In the genomic region with DNA sequence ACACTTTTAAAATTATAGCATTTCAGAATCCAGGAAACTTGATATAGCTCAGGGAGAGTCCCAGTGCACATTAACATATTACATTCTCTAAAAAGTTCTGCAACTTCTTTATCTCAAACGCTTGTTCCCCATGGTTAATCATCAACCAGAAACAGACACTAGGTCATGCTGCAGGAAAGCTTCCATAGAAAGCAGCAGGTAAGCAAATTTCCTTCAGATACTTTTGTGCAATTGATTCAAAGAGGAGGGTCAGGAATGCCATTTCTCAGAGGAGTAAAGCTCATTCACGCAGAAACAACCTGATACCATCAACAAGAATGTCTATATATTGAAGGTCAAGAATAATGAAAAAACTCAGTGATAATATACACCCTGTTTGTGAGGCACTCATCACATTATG, we compare ENCODE assay signal across 1 cellular context.
TF ChIP-seq lines count a peak whose summit lies in the region.

No MANE protein-coding gene starts in this region.

TF ChIP-seq in HepG2, 621 proteins besides CTCF, POLR2A, EP300 and RAD21 (continued from another document):
- TF ChIP-seq SOX13 (IDR thresholded peaks at IDR 0.05) (no peak), SOX13 (CRISPR knock-in tag; conservative IDR thresholded peaks at IDR 0.05 in 1 of 2, IDR thresholded peaks at IDR 0.05 in 1 of 2) (peak in 1 of 2 experiments; percentile 40; a peak in 2 of 4 replicates), ZNF724P (CRISPR knock-in tag; IDR thresholded peaks at IDR 0.05; ENCODE audit: borderline replicate concordance) (no peak), TGIF2 (CRISPR knock-in tag; IDR thresholded peaks at IDR 0.05) (0 out of 2 replicates have a peak, but pooled peaks have one; percentile 21), CREB1 (IDR thresholded peaks at IDR 0.05) (no peak), CREB1 (CRISPR knock-in tag; IDR thresholded peaks at IDR 0.05) (peak; percentile 31; the same call in 1 of the 2 replicates), TBX3 (IDR thresholded peaks at IDR 0.05; ENCODE audit: borderline replicate concordance) (no peak), ZNF546 (CRISPR knock-in tag; conservative IDR thresholded peaks at IDR 0.05) (no peak), ATAD3A (CRISPR knock-in tag; IDR thresholded peaks at IDR 0.05) (no peak), ZBTB7B (CRISPR knock-in tag; IDR thresholded peaks at IDR 0.05) (0 out of 2 replicates have a peak, but pooled peaks have one; percentile 31), ZNF615 (CRISPR knock-in tag; IDR thresholded peaks at IDR 0.05; ENCODE audit: borderline replicate concordance) (no peak), JARID2 (CRISPR knock-in tag; IDR thresholded peaks at IDR 0.05; ENCODE audit: insufficient replicate concordance) (no peak), CENPT (CRISPR knock-in tag; IDR thresholded peaks at IDR 0.05; ENCODE audit: low read depth) (no peak), ZSCAN25 (CRISPR knock-in tag; IDR thresholded peaks at IDR 0.05) (no peak), SRSF1 (optimal IDR thresholded peaks at IDR 0.05; ENCODE audit: low read depth, low read length) (no peak), HDAC2 (CRISPR knock-in tag; IDR thresholded peaks at IDR 0.05) (0 out of 2 replicates have a peak, but pooled peaks have one; percentile 32), MED13 (CRISPR knock-in tag; IDR thresholded peaks at IDR 0.05) (peak; percentile 51; the same call in 1 of the 2 replicates)
- TF ChIP-seq, protein P1, sequence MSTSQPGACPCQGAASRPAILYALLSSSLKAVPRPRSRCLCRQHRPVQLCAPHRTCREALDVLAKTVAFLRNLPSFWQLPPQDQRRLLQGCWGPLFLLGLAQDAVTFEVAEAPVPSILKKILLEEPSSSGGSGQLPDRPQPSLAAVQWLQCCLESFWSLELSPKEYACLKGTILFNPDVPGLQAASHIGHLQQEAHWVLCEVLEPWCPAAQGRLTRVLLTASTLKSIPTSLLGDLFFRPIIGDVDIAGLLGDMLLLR (CRISPR knock-in tag; IDR thresholded peaks at IDR 0.05), result no peak
- TF ChIP-seq, protein P2, sequence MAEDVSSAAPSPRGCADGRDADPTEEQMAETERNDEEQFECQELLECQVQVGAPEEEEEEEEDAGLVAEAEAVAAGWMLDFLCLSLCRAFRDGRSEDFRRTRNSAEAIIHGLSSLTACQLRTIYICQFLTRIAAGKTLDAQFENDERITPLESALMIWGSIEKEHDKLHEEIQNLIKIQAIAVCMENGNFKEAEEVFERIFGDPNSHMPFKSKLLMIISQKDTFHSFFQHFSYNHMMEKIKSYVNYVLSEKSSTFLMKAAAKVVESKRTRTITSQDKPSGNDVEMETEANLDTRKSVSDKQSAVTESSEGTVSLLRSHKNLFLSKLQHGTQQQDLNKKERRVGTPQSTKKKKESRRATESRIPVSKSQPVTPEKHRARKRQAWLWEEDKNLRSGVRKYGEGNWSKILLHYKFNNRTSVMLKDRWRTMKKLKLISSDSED (CRISPR knock-in tag; IDR thresholded peaks at IDR 0.05), result no peak
- TF ChIP-seq, protein P3, sequence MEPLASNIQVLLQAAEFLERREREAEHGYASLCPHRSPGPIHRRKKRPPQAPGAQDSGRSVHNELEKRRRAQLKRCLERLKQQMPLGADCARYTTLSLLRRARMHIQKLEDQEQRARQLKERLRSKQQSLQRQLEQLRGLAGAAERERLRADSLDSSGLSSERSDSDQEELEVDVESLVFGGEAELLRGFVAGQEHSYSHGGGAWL (CRISPR knock-in tag; IDR thresholded peaks at IDR 0.05), result no peak
- TF ChIP-seq, protein P4, sequence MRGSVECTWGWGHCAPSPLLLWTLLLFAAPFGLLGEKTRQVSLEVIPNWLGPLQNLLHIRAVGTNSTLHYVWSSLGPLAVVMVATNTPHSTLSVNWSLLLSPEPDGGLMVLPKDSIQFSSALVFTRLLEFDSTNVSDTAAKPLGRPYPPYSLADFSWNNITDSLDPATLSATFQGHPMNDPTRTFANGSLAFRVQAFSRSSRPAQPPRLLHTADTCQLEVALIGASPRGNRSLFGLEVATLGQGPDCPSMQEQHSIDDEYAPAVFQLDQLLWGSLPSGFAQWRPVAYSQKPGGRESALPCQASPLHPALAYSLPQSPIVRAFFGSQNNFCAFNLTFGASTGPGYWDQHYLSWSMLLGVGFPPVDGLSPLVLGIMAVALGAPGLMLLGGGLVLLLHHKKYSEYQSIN (CRISPR knock-in tag; IDR thresholded peaks at IDR 0.05; ENCODE audit: borderline replicate concordance), result no peak
- TF ChIP-seq, protein P5, sequence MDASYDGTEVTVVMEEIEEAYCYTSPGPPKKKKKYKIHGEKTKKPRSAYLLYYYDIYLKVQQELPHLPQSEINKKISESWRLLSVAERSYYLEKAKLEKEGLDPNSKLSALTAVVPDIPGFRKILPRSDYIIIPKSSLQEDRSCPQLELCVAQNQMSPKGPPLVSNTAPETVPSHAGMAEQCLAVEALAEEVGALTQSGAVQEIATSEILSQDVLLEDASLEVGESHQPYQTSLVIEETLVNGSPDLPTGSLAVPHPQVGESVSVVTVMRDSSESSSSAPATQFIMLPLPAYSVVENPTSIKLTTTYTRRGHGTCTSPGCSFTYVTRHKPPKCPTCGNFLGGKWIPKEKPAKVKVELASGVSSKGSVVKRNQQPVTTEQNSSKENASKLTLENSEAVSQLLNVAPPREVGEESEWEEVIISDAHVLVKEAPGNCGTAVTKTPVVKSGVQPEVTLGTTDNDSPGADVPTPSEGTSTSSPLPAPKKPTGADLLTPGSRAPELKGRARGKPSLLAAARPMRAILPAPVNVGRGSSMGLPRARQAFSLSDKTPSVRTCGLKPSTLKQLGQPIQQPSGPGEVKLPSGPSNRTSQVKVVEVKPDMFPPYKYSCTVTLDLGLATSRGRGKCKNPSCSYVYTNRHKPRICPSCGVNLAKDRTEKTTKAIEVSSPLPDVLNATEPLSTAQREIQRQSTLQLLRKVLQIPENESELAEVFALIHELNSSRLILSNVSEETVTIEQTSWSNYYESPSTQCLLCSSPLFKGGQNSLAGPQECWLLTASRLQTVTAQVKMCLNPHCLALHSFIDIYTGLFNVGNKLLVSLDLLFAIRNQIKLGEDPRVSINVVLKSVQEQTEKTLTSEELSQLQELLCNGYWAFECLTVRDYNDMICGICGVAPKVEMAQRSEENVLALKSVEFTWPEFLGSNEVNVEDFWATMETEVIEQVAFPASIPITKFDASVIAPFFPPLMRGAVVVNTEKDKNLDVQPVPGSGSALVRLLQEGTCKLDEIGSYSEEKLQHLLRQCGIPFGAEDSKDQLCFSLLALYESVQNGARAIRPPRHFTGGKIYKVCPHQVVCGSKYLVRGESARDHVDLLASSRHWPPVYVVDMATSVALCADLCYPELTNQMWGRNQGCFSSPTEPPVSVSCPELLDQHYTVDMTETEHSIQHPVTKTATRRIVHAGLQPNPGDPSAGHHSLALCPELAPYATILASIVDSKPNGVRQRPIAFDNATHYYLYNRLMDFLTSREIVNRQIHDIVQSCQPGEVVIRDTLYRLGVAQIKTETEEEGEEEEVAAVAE (CRISPR knock-in tag; IDR thresholded peaks at IDR 0.05; ENCODE audit: borderline replicate concordance), result no peak
- TF ChIP-seq, protein P6, sequence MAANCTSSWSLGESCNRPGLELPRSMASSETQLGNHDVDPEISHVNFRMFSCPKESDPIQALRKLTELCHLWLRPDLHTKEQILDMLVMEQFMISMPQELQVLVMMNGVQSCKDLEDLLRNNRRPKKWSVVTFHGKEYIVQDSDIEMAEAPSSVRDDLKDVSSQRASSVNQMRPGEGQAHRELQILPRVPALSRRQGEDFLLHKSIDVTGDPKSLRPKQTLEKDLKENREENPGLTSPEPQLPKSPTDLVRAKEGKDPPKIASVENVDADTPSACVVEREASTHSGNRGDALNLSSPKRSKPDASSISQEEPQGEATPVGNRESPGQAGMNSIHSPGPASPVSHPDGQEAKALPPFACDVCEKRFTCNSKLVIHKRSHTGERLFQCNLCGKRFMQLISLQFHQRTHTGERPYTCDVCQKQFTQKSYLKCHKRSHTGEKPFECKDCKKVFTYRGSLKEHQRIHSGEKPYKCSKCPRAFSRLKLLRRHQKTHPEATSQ (CRISPR knock-in tag; IDR thresholded peaks at IDR 0.05; ENCODE audit: borderline replicate concordance), result no peak
